ENCODE assay signal across 9 cellular contexts in the genomic region with DNA sequence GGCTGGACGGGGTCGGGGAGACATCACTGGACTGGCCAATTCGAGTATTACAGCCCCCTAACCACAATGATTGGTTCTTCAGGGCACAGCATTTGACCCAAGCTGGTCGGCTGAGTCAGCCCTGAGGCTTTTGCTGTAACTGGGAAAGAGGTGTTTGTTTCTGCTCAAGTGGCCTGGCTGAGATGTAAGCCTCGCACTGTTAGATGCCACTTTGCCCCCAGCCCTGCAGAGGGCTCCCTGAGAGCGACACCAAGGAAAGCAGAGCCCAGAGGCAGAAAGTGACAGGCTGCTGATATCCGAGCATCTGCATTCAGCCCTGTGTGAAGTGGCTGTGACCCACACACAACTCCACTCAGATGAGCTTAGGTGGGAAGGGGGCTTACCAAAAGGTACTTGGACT. TPM values are rescaled to one million over a fixed set of nuclear protein-coding genes. Genes with fewer than 3 reads are reported as not detected.
DNase-seq lines count a peak whose midpoint lies in the region; ATAC-seq and TF ChIP-seq lines count a peak whose summit lies in the region.
"Had no signal": no experiment of that assay in that cellular context is flagged by ENCODE, and none has a peak within 500 bp of the region (broad histone marks: within the 10 kb centered on the region; RNA-seq: fewer than 3 reads in every experiment).

No MANE protein-coding gene starts in this region.

- H3K9ac ChIP-seq in OCI-LY3 (ENCODE audit: low read length) (no peak overlapping the region), neural progenitor cell (no peak overlapping the region)

- H3K36me3 ChIP-seq in OCI-LY3 (replicated peaks; ENCODE audit: low read depth, low read length) (peaks cover 11% of the 10 kb centered on the region), neural progenitor cell (no peaks in the 10 kb centered on the region)

- TF ChIP-seq POLR2A in erythroblast (IDR thresholded peaks at IDR 0.05; ENCODE audit: low read length): no peak

- peaks cover 2% of the 10 kb centered on the region; the same call in 1 of the 2 replicates for H3K27me3 Mint-ChIP-seq in HFFc6 (ENCODE audit: insufficient read depth)
- H3K27me3 Mint-ChIP-seq in neural progenitor cell (ENCODE audit: insufficient read depth, low read depth): peaks cover 10% of the 10 kb centered on the region

- no peaks in the 10 kb centered on the region for H3K4me1 ChIP-seq in OCI-LY3 (ENCODE audit: low read length)
- no peaks in the 10 kb centered on the region for H3K4me1 ChIP-seq in neural progenitor cell

- H3K4me1 Mint-ChIP-seq in HFFc6 (ENCODE audit: low read depth) (peaks cover 6% of the 10 kb centered on the region; the same call in 1 of the 2 replicates), neural progenitor cell (no peaks in the 10 kb centered on the region)
- H3K4me1 Mint-ChIP-seq: immature natural killer cell had no signal

- H3K9me3 ChIP-seq in OCI-LY3 (ENCODE audit: insufficient read depth, low read length): no peaks in the 10 kb centered on the region
- no peaks in the 10 kb centered on the region for H3K9me3 ChIP-seq in neural progenitor cell (ENCODE audit: low read depth)

- H4K20me1 ChIP-seq in OCI-LY3 (ENCODE audit: insufficient read depth, low read length): no peaks in the 10 kb centered on the region
- no peaks in the 10 kb centered on the region for H4K20me1 ChIP-seq in neural progenitor cell (ENCODE audit: low read depth)

- peaks cover 5% of the 10 kb centered on the region for H3F3A ChIP-seq in neural progenitor cell (ENCODE audit: low read depth)

- H3K27ac ChIP-seq in OCI-LY3 (ENCODE audit: low read length): no peak overlapping the region
- H3K27ac ChIP-seq in neural progenitor cell: no peak overlapping the region

- H2AFZ ChIP-seq in OCI-LY3 (ENCODE audit: low read depth, low read length) (no peak overlapping the region), neural progenitor cell (replicated peaks) (no peak overlapping the region)

- TF ChIP-seq CTCF in HFFc6 (IDR thresholded peaks at IDR 0.05) (peak; percentile 59), OCI-LY3 (IDR thresholded peaks at IDR 0.05; ENCODE audit: low read depth, low read length) (peak; percentile 67), neural progenitor cell (IDR thresholded peaks at IDR 0.05) (peak; percentile 57)

- H3K27me3 ChIP-seq in OCI-LY3 (ENCODE audit: low read depth, low read length): peaks cover 5% of the 10 kb centered on the region; the same call in 1 of the 2 replicates
- no peaks in the 10 kb centered on the region for H3K27me3 ChIP-seq in neural progenitor cell

- H3K27ac Mint-ChIP-seq in HFFc6 (no peak overlapping the region), neural progenitor cell (no peak overlapping the region)
- H3K27ac Mint-ChIP-seq: immature natural killer cell had no signal

- H3K36me3 Mint-ChIP-seq in HFFc6 (ENCODE audit: low read depth): peaks cover 8% of the 10 kb centered on the region
- H3K36me3 Mint-ChIP-seq in neural progenitor cell: peaks cover 8% of the 10 kb centered on the region

- ATAC-seq in GM19395 (IDR thresholded peaks at IDR 0.05; ENCODE audit: unreplicated experiment) (no peak), HG02759 (IDR thresholded peaks at IDR 0.05; ENCODE audit: unreplicated experiment) (no peak)

- H3K4me3 Mint-ChIP-seq in HFFc6 (no peak overlapping the region), neural progenitor cell (no peak overlapping the region)
- H3K4me3 Mint-ChIP-seq: immature natural killer cell had no signal

- no peak overlapping the region for H3K4me3 ChIP-seq in OCI-LY3 (ENCODE audit: low read length)
- H3K4me3 ChIP-seq in neural progenitor cell: no peak overlapping the region

- DNase-seq in DMS 273 treated with DMSO at 0.1 percent for 48 hours (lab: John Stamatoyannopoulos, UW) (peak; percentile 26), HFFc6 (peak; percentile 76), erythroblast (lab: John Stamatoyannopoulos, UW) (peak; percentile 46 to 51), neural progenitor cell (ENCODE audit: low spot score) (peak; percentile 77), NCI-H2081 treated with DMSO at 0.1 percent for 48 hours (lab: John Stamatoyannopoulos, UW) (no peak)

- H3K9me3 Mint-ChIP-seq in HFFc6 (no peaks in the 10 kb centered on the region), neural progenitor cell (no peaks in the 10 kb centered on the region)
- H3K9me3 Mint-ChIP-seq: immature natural killer cell had no signal

- H3K79me2 ChIP-seq in OCI-LY3 (ENCODE audit: low read length): no peaks in the 10 kb centered on the region
- no peaks in the 10 kb centered on the region for H3K79me2 ChIP-seq in neural progenitor cell (ENCODE audit: low read depth)

- H3K4me2 ChIP-seq in OCI-LY3 (ENCODE audit: low read length): no peak overlapping the region
- H3K4me2 ChIP-seq in neural progenitor cell: no peak overlapping the region

RNA-seq across cellular contexts. Expression of a gene that starts 19.4 kb away (rescaled TPM):
- total RNA-seq in HFFc6 (2021; fragmentation: NEBNext Ultra II Directional; extraction: Animal tissue kit (Norgen Biotek cat#: 25700)): 100 to 1,000 TPM; 231 to 275 (median 239) TPM
- total RNA-seq in neural progenitor cell (ENCODE audit: low replicate concordance): 271 and 383 TPM in 2 replicates

RNA-seq across cellular contexts. Expression of a gene that starts 31.8 kb away (rescaled TPM):
- not detected for total RNA-seq in HFFc6 (2021; fragmentation: NEBNext Ultra II Directional; extraction: Animal tissue kit (Norgen Biotek cat#: 25700))
- not detected in 2 replicates for total RNA-seq in neural progenitor cell (ENCODE audit: low replicate concordance)

RNA-seq across cellular contexts. Expression of a gene that starts 54.4 kb away (rescaled TPM):
- 1 to 10 TPM; 2.2 to 3.6 (median 2.8) TPM for total RNA-seq in HFFc6 (2021; fragmentation: NEBNext Ultra II Directional; extraction: Animal tissue kit (Norgen Biotek cat#: 25700))
- total RNA-seq in neural progenitor cell (ENCODE audit: low replicate concordance): 3.3 and 6.9 TPM in 2 replicates
